ENCODE assay signal across 10 cellular contexts in genomic region chr9:130185494-130186005, GRCh38. TPM values are rescaled to one million over a fixed set of nuclear protein-coding genes. Genes with fewer than 3 reads are reported as not detected.
DNase-seq lines count a peak whose midpoint lies in the region; ATAC-seq and TF ChIP-seq lines count a peak whose summit lies in the region.
"Had no signal": no experiment of that assay in that cellular context is flagged by ENCODE, and none has a peak within 500 bp of the region (broad histone marks: within the 10 kb centered on the region; RNA-seq: fewer than 3 reads in every experiment).

No MANE protein-coding gene starts in this region.

- no peak overlapping the region for H2AK5ac ChIP-seq in mesendoderm (ENCODE audit: low read length)

- intact Hi-C loops in Right ventricle myocardium superior (cut with DNase I) = no loop called here
- intact Hi-C loops in vagina (cut with DNase I) = no loop called here

- no peak overlapping the region for H4K8ac ChIP-seq in mesendoderm (ENCODE audit: low read depth, low read length)

- H3K79me1 ChIP-seq in mesendoderm (ENCODE audit: low read length) = peaks cover 18% of the 10 kb centered on the region

- no peak for ATAC-seq in Right ventricle myocardium superior (ENCODE audit: poor library complexity)
- ATAC-seq: activated CD8-positive, alpha-beta memory T cell treated with anti-CD3 and anti-CD28 coated beads, Interleukin-2, amount 10 ng/mL, durations not matched to agents 7 days and 5 days had no signal

- no peak overlapping the region for H3K56ac ChIP-seq in mesendoderm (ENCODE audit: low read length)

- H2BK120ac ChIP-seq in mesendoderm (ENCODE audit: low read depth, low read length) = no peak overlapping the region

- no peak overlapping the region for H3K9ac ChIP-seq in mesendoderm (ENCODE audit: low read length)

- peak overlapping the region; percentile 42 to 68 (median 51) for H3K4me3 Mint-ChIP-seq in nephron
- H3K4me3 Mint-ChIP-seq: activated CD8-positive, alpha-beta memory T cell treated with anti-CD3 and anti-CD28 coated beads, Interleukin-2, amount 10 ng/mL, durations not matched to agents 7 days and 5 days had no signal

- no peak overlapping the region for H2BK15ac ChIP-seq in mesendoderm (replicated peaks; ENCODE audit: low read depth)

- H3K27me3 ChIP-seq in cardiac muscle cell (no peaks in the 10 kb centered on the region), vagina (no peaks in the 10 kb centered on the region), mesendoderm (ENCODE audit: insufficient read depth, low read length, poor library complexity) (no peaks in the 10 kb centered on the region)

- no peak overlapping the region for H3K4ac ChIP-seq in mesendoderm (ENCODE audit: low read depth, low read length)

- no peak overlapping the region for H2BK5ac ChIP-seq in mesendoderm (ENCODE audit: low read length)

- H3K36me3 ChIP-seq in cardiac muscle cell = no peaks in the 10 kb centered on the region
- H3K36me3 ChIP-seq in vagina = no peaks in the 10 kb centered on the region
- no peaks in the 10 kb centered on the region for H3K36me3 ChIP-seq in mesendoderm (ENCODE audit: control insufficient read depth, insufficient read depth, low read length)

- H3K9me3 Mint-ChIP-seq in nephron = no peaks in the 10 kb centered on the region

- H4K5ac ChIP-seq in mesendoderm (ENCODE audit: low read length) = no peak overlapping the region

- H3K4me1 ChIP-seq in cardiac muscle cell (ENCODE audit: low read depth) (peaks cover 51% of the 10 kb centered on the region), vagina (peaks cover 78% of the 10 kb centered on the region), mesendoderm (ENCODE audit: control insufficient read depth, low read depth, low read length) (peaks cover 7% of the 10 kb centered on the region)

- H3K9me3 ChIP-seq in cardiac muscle cell (ENCODE audit: low read depth) (no peaks in the 10 kb centered on the region), vagina (no peaks in the 10 kb centered on the region)

- H3K36me3 Mint-ChIP-seq in nephron (ENCODE audit: low read depth) = no peaks in the 10 kb centered on the region
- H3K36me3 Mint-ChIP-seq: activated CD8-positive, alpha-beta memory T cell treated with anti-CD3 and anti-CD28 coated beads, Interleukin-2, amount 10 ng/mL, durations not matched to agents 7 days and 5 days had no signal

- H3K4me2 ChIP-seq in mesendoderm (ENCODE audit: low read length) = no peak overlapping the region

- no peaks in the 10 kb centered on the region for H3K27me3 Mint-ChIP-seq in nephron (ENCODE audit: low read depth)
- H3K27me3 Mint-ChIP-seq: activated CD8-positive, alpha-beta memory T cell treated with anti-CD3 and anti-CD28 coated beads, Interleukin-2, amount 10 ng/mL, durations not matched to agents 7 days and 5 days had no signal

- H3K27ac Mint-ChIP-seq in nephron = peak overlapping the region; percentile 90 to 97 (median 94)
- H3K27ac Mint-ChIP-seq: activated CD8-positive, alpha-beta memory T cell treated with anti-CD3 and anti-CD28 coated beads, Interleukin-2, amount 10 ng/mL, durations not matched to agents 7 days and 5 days had no signal

- no CpG with 5 or more reads among the region's 17 CpGs for WGBS in mesendoderm (ENCODE audit: extremely low coverage, insufficient coverage, low lambda C conversion rate)

- H3K4me3 ChIP-seq in cardiac muscle cell (no peak overlapping the region), vagina (peak overlapping the region in 1 of 2 donors; percentile 30), mesendoderm (ENCODE audit: low read length) (no peak overlapping the region)

- no peak for TF ChIP-seq POLR2A in vagina (IDR thresholded peaks at IDR 0.05)

- H3K79me2 ChIP-seq in mesendoderm (ENCODE audit: control insufficient read depth, insufficient read depth, low read length) = peaks cover 29% of the 10 kb centered on the region

- DNase-seq in cardiac muscle cell (ENCODE audit: low read depth in 1 of 2, low spot score in 1 of 2) (peak; percentile 47 to 76), Right ventricle myocardium superior (no peak), dedifferentiated amniotic fluid mesenchymal stem cell (ENCODE audit: extremely low spot score) (peak; percentile 16), vagina (ENCODE audit: extremely low spot score in 2 of 2) (no peak), SIG-M5 (lab: John Stamatoyannopoulos, UW) (no peak), SW 1271 (lab: John Stamatoyannopoulos, UW) (no peak), mesendoderm (no peak)
- DNase-seq: ACHN; activated CD8-positive, alpha-beta memory T cell treated with anti-CD3 and anti-CD28 coated beads, Interleukin-2, amount 10 ng/mL, durations not matched to agents 7 days and 5 days had no signal

- H3K4me1 Mint-ChIP-seq in nephron = peaks cover 52% of the 10 kb centered on the region

- H3K27ac ChIP-seq in cardiac muscle cell (peak overlapping the region; percentile 99), vagina (peak overlapping the region; percentile 90), mesendoderm (ENCODE audit: low read depth, low read length) (no peak overlapping the region)

- H3K18ac ChIP-seq in mesendoderm (ENCODE audit: low read length) = no peak overlapping the region

- TF ChIP-seq CTCF in cardiac muscle cell (IDR thresholded peaks at IDR 0.05; ENCODE audit: low read depth, low read length) (no peak), nephron (IDR thresholded peaks at IDR 0.05; ENCODE audit: unreplicated experiment in 3 of 3) (no peak), vagina (IDR thresholded peaks at IDR 0.05) (no peak)

- no peak overlapping the region for H3K23ac ChIP-seq in mesendoderm (ENCODE audit: low read length)

RNA-seq across cellular contexts. Expression of gene NCS1, which starts 13.3 kb away (rescaled TPM):
- total RNA-seq in cardiac muscle cell (55.6 and 55.7 TPM in 2 replicates), Right ventricle myocardium superior (5.0 TPM), vagina (20.4 TPM)
- polyA plus RNA-seq in cardiac muscle cell = 48.3 and 55.4 TPM in 2 replicates
- polyA plus RNA-seq in mesendoderm (2013, experiment 1 of 2) = 29.4 TPM
- polyA plus RNA-seq in mesendoderm (2013, experiment 2 of 2) = 28.7 TPM

Comparison
In these comparisons a context has a peak if more than half of its experiments do, and no peak if none do; other contexts are left out.
1. DNase-seq: peak in cardiac muscle cell (2 of 2) and dedifferentiated amniotic fluid mesenchymal stem cell (single experiment); none in Right ventricle myocardium superior (single experiment), vagina (0 of 2), SIG-M5 (single experiment), SW 1271 (0 of 2) and mesendoderm (single experiment).